In the genomic region with DNA sequence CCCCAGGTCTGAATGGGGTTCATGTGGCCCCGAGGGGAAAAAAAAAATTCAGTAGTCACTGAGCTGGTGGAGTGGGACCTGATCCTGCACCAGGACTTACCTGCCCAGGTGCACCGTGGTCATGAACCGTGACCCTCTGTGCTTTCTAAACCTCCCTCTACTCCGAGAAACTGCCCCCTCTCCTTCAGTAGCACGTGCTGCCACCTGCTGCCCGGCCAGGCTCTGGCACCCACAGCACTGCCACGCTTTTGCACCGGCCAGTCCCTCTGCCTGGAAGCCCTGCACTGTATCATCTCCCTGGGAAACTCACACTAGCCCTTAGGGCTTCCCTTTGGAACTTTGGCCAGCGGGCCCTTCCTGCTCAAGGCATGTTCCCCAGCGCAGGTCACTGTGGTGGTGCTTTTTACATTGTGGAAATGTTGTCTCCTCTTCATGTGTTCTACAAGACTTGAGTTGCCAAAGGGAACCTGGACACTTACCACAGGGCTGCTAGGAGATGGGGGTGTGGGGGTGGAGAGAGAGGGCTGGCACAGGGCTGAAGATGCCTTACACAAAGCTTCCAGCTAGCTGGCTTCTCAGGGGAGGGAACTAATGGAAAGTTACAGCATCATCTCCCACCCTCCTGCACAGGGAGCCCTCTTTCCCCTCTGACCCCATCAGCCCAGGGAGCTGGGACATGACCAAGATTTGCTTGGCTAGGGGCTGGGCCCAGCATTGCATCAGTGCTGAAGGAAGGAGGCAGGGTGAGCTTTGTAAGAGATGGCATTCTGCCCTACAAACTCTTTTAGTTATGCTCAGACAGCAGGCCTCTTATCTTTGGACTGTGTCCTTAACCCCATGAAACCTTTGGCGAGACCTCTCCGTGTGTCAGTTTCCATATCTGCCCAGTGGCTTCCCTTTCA, we compare ENCODE assay signal across 10 cellular contexts. TPM values are rescaled to one million over a fixed set of nuclear protein-coding genes. Genes with fewer than 3 reads are reported as not detected.
DNase-seq lines count a peak whose midpoint lies in the region; ATAC-seq, FAIRE-seq and TF ChIP-seq lines count a peak whose summit lies in the region.
"Had no signal": no experiment of that assay in that cellular context is flagged by ENCODE, and none has a peak within 500 bp of the region (broad histone marks: within the 10 kb centered on the region; RNA-seq: fewer than 3 reads in every experiment).

No MANE protein-coding gene starts in this region.

- H3K27me3 Mint-ChIP-seq in activated naive CD8-positive, alpha-beta T cell treated with anti-CD3 and anti-CD28 coated beads for 36 hours, result peaks cover 48% of the 10 kb centered on the region

- H3K36me3 Mint-ChIP-seq in activated naive CD8-positive, alpha-beta T cell treated with anti-CD3 and anti-CD28 coated beads for 36 hours, result no peaks in the 10 kb centered on the region
- H3K36me3 Mint-ChIP-seq: IgD-negative memory B cell had no signal

- FAIRE-seq in D721Med (lab: Jason Lieb, UNC), result no peak

- ATAC-seq in HG03139 (IDR thresholded peaks at IDR 0.05; ENCODE audit: unreplicated experiment) (no peak), HG03354 (IDR thresholded peaks at IDR 0.05; ENCODE audit: poor library complexity, severe bottlenecking, unreplicated experiment) (no peak), GM18520 (IDR thresholded peaks at IDR 0.05; ENCODE audit: unreplicated experiment) (no peak)

- H3K27ac Mint-ChIP-seq in activated naive CD8-positive, alpha-beta T cell treated with anti-CD3 and anti-CD28 coated beads for 36 hours, result no peak overlapping the region

- no peaks in the 10 kb centered on the region for H3K9me3 Mint-ChIP-seq in activated naive CD8-positive, alpha-beta T cell treated with anti-CD3 and anti-CD28 coated beads for 36 hours

- DNase-seq in D721Med (ENCODE audit: insufficient read length, low spot score) (peak; percentile 64), HuH-7 (ENCODE audit: low spot score) (peak; percentile 73), kidney tubule cell (ENCODE audit: low spot score) (peak; percentile 39), NCI-H1092 (lab: John Stamatoyannopoulos, UW) (no peak)
- peak; percentile 6 for DNase-seq in activated naive CD8-positive, alpha-beta T cell treated with anti-CD3 and anti-CD28 coated beads for 36 hours

- peak; percentile 49 for TF ChIP-seq CTCF in D721Med (IDR thresholded peaks at IDR 0.05; ENCODE audit: insufficient read depth, missing control alignments)

- peaks cover 7% of the 10 kb centered on the region for H3K4me1 Mint-ChIP-seq in activated naive CD8-positive, alpha-beta T cell treated with anti-CD3 and anti-CD28 coated beads for 36 hours

- H3K4me3 Mint-ChIP-seq in activated naive CD8-positive, alpha-beta T cell treated with anti-CD3 and anti-CD28 coated beads for 36 hours, result no peak overlapping the region
- H3K4me3 Mint-ChIP-seq: IgD-negative memory B cell had no signal

RNA-seq across cellular contexts. Expression of a gene that starts 2.5 kb away (rescaled TPM):
- not detected for total RNA-seq in activated naive CD8-positive, alpha-beta T cell treated with anti-CD3 and anti-CD28 coated beads for 36 hours
- total RNA-seq: fibroblast of lung had no signal
